ENCODE assay signal across 35 cellular contexts in the genomic region with DNA sequence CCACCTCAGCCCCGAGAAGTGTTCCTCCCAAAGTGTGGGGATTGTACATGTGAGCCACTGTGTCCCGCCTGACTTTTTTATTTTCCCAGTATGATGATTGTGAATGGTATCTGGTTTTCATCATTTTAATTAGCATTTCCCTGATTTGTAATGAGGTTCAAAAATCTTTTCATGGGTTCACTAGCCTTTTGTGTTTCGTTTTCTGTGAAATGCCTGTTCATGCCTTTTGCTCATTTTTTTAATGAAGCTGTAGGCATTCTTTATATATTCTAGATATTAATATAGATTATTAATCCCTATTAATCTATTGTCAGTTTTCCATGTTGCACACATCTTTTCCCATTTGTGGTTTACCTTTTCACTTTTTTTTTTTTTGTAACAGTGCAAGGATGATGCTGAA.
"Had no signal": no experiment of that assay in that cellular context is flagged by ENCODE, and none has a peak within 500 bp of the region (broad histone marks: within the 10 kb centered on the region; RNA-seq: fewer than 3 reads in every experiment).

No MANE protein-coding gene starts in this region.

- DNase-seq: Karpas-422, Kasumi-1, KBM-7, KG1, MM.1S, MV-4-11, NCI-H1048, NCI-H1092, NCI-H1092 treated with DMSO at 0.1 percent for 48 hours, NCI-H1105, NCI-H1105 treated with DMSO at 0.1 percent for 48 hours, NCI-H1417, NCI-H1417 treated with DMSO at 0.1 percent for 48 hours, NCI-H1436, NCI-H1436 treated with DMSO at 0.1 percent for 48 hours, NCI-H146, NCI-H1694, NCI-H1694 treated with DMSO at 0.1 percent for 48 hours, NCI-H187, NCI-H187 treated with DMSO at 0.1 percent for 48 hours, NCI-H1930, NCI-H2029, NCI-H2029 treated with DMSO at 0.1 percent for 48 hours, NCI-H2081, NCI-H2081 treated with DMSO at 0.1 percent for 48 hours, NCI-H2107, NCI-H2171, NCI-H2171 treated with DMSO at 0.1 percent for 48 hours, NCI-H2227 treated with DMSO at 0.1 percent for 48 hours, NCI-H226, NCI-H345, NCI-H446, NCI-H446 treated with DMSO at 0.1 percent for 48 hours, NCI-H510A had no signal

- H3K9ac ChIP-seq: KMS-11 had no signal

- H3K27ac ChIP-seq: KMS-11 had no signal

- H3K4me2 ChIP-seq: KMS-11 had no signal
